12 cellular contexts compared by ENCODE assay signal in the genomic region with DNA sequence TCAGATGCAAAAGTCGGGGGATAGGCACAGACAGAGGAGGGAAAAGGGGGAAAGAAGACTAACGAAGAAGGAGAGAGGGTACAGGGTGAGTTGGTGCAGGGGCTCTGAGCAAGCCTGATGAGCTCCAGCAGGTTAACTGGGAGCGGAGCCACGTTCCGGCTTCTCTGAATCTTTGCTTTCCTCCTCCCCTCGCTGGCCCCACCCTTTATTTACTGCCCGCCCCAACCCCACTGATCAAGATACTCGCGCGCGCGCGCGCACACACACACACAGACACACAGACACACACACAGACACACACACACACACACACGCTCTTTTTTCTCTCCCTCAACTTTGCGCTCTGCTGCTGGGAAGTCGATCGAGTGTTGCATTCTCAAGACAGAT. TPM values are rescaled to one million over a fixed set of nuclear protein-coding genes. Genes with fewer than 3 reads are reported as not detected.
DNase-seq lines count a peak whose midpoint lies in the region; ATAC-seq, FAIRE-seq and TF ChIP-seq lines count a peak whose summit lies in the region.
"Had no signal": no experiment of that assay in that cellular context is flagged by ENCODE, and none has a peak within 500 bp of the region (broad histone marks: within the 10 kb centered on the region; RNA-seq: fewer than 3 reads in every experiment).

A gene (minus strand): TSS at position 138 of the 387 bp plus-strand sequence.

- H3K27me3 ChIP-seq in bronchial epithelial cell (ENCODE audit: control insufficient read depth, insufficient read depth, low read length), result peaks cover 29% of the 10 kb centered on the region

- no peak for TF ChIP-seq CTCF in bronchial epithelial cell (IDR thresholded peaks at IDR 0.05; ENCODE audit: insufficient read depth, low read length, severe bottlenecking)

- intact Hi-C loops in left cardiac atrium (cut with DNase I) (no loop called here), cardiac septum (cut with DNase I) (no loop called here)

- FAIRE-seq in bronchial epithelial cell (lab: Jason Lieb, UNC) (no peak), urothelium cell line (lab: Jason Lieb, UNC) (peak; percentile 95)

- DNase-seq in left cardiac atrium (no peak), cardiac septum (ENCODE audit: low spot score) (no peak), bronchial epithelial cell (ENCODE audit: low read depth) (peak; percentile 1), left kidney (ENCODE audit: low read depth, low spot score) (peak; percentile 64), urothelium cell line (ENCODE audit: low spot score) (peak; percentile 80), GDM1 (lab: John Stamatoyannopoulos, UW) (no peak), CD1c-positive myeloid dendritic cell (ENCODE audit: extremely low spot score) (no peak), activated T-cell treated with anti-CD3 and anti-CD28 coated beads for 4 hours (no peak)
- DNase-seq: CD8-positive, alpha-beta memory T cell; effector CD4-positive, alpha-beta T cell; NCI-H2171; stimulated activated CD8-positive, alpha-beta memory T cell treated with anti-CD3 and anti-CD28 coated beads, Interleukin-4, amount 100 ng/mL, for 48 hours had no signal

- H3K4me3 ChIP-seq in bronchial epithelial cell (ENCODE audit: low read depth, low read length), result peak within 1 kb of the TSS; percentile 11

- H3K36me3 ChIP-seq in bronchial epithelial cell (ENCODE audit: control insufficient read depth, insufficient read depth, low read length), result no peaks in the 10 kb centered on the region

- peak; percentile 44 to 53 for ATAC-seq in left cardiac atrium

RNA-seq across cellular contexts. Expression of the gene that starts here (rescaled TPM):
- total RNA-seq in left cardiac atrium (not detected), cardiac septum (not detected), bronchial epithelial cell (not detected in 2 replicates)
- total RNA-seq: CD8-positive, alpha-beta memory T cell had no signal

Comparison
In these comparisons a context has a peak if more than half of its experiments do, and no peak if none do; other contexts are left out.
1. Peak in ATAC-seq in left cardiac atrium; RNA of the gene not detected or under 1 TPM.
2. Peak in DNase-seq and H3K4me3 ChIP-seq in bronchial epithelial cell; RNA of the gene not detected or under 1 TPM.
3. DNase-seq: peak in left kidney (single experiment) and urothelium cell line (single experiment); none in left cardiac atrium (single experiment), cardiac septum (single experiment), GDM1 (single experiment), CD1c-positive myeloid dendritic cell (single experiment) and activated T-cell treated with anti-CD3 and anti-CD28 coated beads for 4 hours (single experiment).